Comparison of ENCODE assay signal across 33 cellular contexts in genomic region chr15:92770641-92771040, GRCh38.
"Had no signal": no experiment of that assay in that cellular context is flagged by ENCODE, and none has a peak within 500 bp of the region (broad histone marks: within the 10 kb centered on the region; RNA-seq: fewer than 3 reads in every experiment).

No MANE protein-coding gene starts in this region.

- H3K27ac Mint-ChIP-seq: activated CD4-positive, alpha-beta memory T cell treated with anti-CD3 and anti-CD28 coated beads, Interleukin-2, amount 10 ng/mL, durations not matched to agents 7 days and 5 days; activated CD4-positive, alpha-beta T cell treated with anti-CD3 and anti-CD28 coated beads, Interleukin-2, amount 10 ng/mL, durations not matched to agents 7 days and 5 days; activated naive CD4-positive, alpha-beta T cell treated with anti-CD3 and anti-CD28 coated beads, Interleukin-2, amount 50 U/mL, for 24 hours; activated naive CD8-positive, alpha-beta T cell treated with anti-CD3 and anti-CD28 coated beads for 36 hours; activated naive CD8-positive, alpha-beta T cell treated with anti-CD3 and anti-CD28 coated beads, Interleukin-2, amount 50 U/mL, for 24 hours; activated T-helper 17 cell treated with anti-CD3 and anti-CD28 coated beads, Interleukin-2, amount 50 U/mL, for 72 hours; effector memory CD8-positive, alpha-beta T cell; T-helper 17 cell; T-helper 2 cell treated with Interferon-gamma antibody and Interleukin-4, amounts not matched to agents 5 μg/mL and 100 μg/mL, for 36 hours had no signal

- H3K36me3 ChIP-seq: adrenal gland, esophagus muscularis mucosa, gastrocnemius medialis, heart left ventricle had no signal

- H3K36me3 Mint-ChIP-seq: activated naive CD8-positive, alpha-beta T cell treated with anti-CD3 and anti-CD28 coated beads for 36 hours had no signal

- DNase-seq: activated CD4-positive, alpha-beta memory T cell treated with anti-CD3 and anti-CD28 coated beads, Interleukin-2, amount 10 ng/mL, durations not matched to agents 7 days and 5 days; activated CD4-positive, alpha-beta T cell treated with anti-CD3 and anti-CD28 coated beads for 1 hour; activated CD4-positive, alpha-beta T cell treated with anti-CD3 and anti-CD28 coated beads for 4 hours; activated CD4-positive, alpha-beta T cell treated with anti-CD3 and anti-CD28 coated beads, Interleukin-2, amount 10 ng/mL, durations not matched to agents 7 days and 5 days; activated CD4-positive, alpha-beta T cell treated with anti-CD3 and anti-CD28 coated beads, Interleukin-2, amount 50 U/mL, for 4 hours; activated CD4-positive, CD25-positive, alpha-beta regulatory T cell; activated CD8-positive, alpha-beta memory T cell treated with anti-CD3 and anti-CD28 coated beads for 24 hours; activated effector memory CD4-positive, alpha-beta T cell treated with Interleukin-2 at 50 U/mL for 16 hours; activated gamma-delta T cell treated with Interleukin-2 at 50 U/mL for 16 hours; activated naive CD4-positive, alpha-beta T cell treated with Interleukin-2 at 50 U/mL for 16 hours; activated naive CD8-positive, alpha-beta T cell treated with anti-CD3 and anti-CD28 coated beads for 36 hours; activated naive CD8-positive, alpha-beta T cell treated with anti-CD3 and anti-CD28 coated beads, Interleukin-2, amount 50 U/mL, for 24 hours; activated T-cell treated with anti-CD3 and anti-CD28 coated beads, Interleukin-2, amount 50 U/mL, for 4 hours; amygdala; aorta; body of pancreas; caudate nucleus; cortex of kidney; dermis blood vessel endothelial cell; effector CD4-positive, alpha-beta T cell; effector memory CD8-positive, alpha-beta T cell; erythroblast; foreskin keratinocyte; gastrocnemius medialis; glutamatergic neuron; heart left ventricle; T-helper 17 cell; T1000 had no signal

- H3K27me3 Mint-ChIP-seq: activated CD4-positive, alpha-beta memory T cell treated with anti-CD3 and anti-CD28 coated beads, Interleukin-2, amount 10 ng/mL, durations not matched to agents 7 days and 5 days; activated CD4-positive, alpha-beta T cell treated with anti-CD3 and anti-CD28 coated beads, Interleukin-2, amount 10 ng/mL, durations not matched to agents 7 days and 5 days; activated naive CD4-positive, alpha-beta T cell treated with anti-CD3 and anti-CD28 coated beads, Interleukin-2, amount 50 U/mL, for 24 hours; activated naive CD8-positive, alpha-beta T cell treated with anti-CD3 and anti-CD28 coated beads for 36 hours; activated naive CD8-positive, alpha-beta T cell treated with anti-CD3 and anti-CD28 coated beads, Interleukin-2, amount 50 U/mL, for 24 hours; activated T-helper 17 cell treated with anti-CD3 and anti-CD28 coated beads, Interleukin-2, amount 50 U/mL, for 72 hours; effector memory CD8-positive, alpha-beta T cell; T-helper 17 cell had no signal

- H3K4me1 ChIP-seq: adrenal gland, body of pancreas, esophagus muscularis mucosa, foreskin keratinocyte, gastrocnemius medialis, heart left ventricle had no signal

- H3K27me3 ChIP-seq: adrenal gland, body of pancreas, esophagus muscularis mucosa, foreskin keratinocyte, gastrocnemius medialis, heart left ventricle had no signal

- H3K4me3 ChIP-seq: adrenal gland, body of pancreas, esophagus muscularis mucosa, gastrocnemius medialis, heart left ventricle had no signal

- H3K4me3 Mint-ChIP-seq: activated CD4-positive, alpha-beta memory T cell treated with anti-CD3 and anti-CD28 coated beads, Interleukin-2, amount 10 ng/mL, durations not matched to agents 7 days and 5 days; activated CD4-positive, alpha-beta T cell treated with anti-CD3 and anti-CD28 coated beads, Interleukin-2, amount 10 ng/mL, durations not matched to agents 7 days and 5 days; activated naive CD4-positive, alpha-beta T cell treated with anti-CD3 and anti-CD28 coated beads, Interleukin-2, amount 50 U/mL, for 24 hours; activated naive CD8-positive, alpha-beta T cell treated with anti-CD3 and anti-CD28 coated beads for 36 hours; activated naive CD8-positive, alpha-beta T cell treated with anti-CD3 and anti-CD28 coated beads, Interleukin-2, amount 50 U/mL, for 24 hours; activated T-cell treated with anti-CD3 and anti-CD28 coated beads, Interleukin-2, amount 50 U/mL, for 4 hours; activated T-helper 17 cell treated with anti-CD3 and anti-CD28 coated beads, Interleukin-2, amount 50 U/mL, for 72 hours; effector memory CD8-positive, alpha-beta T cell; T-helper 17 cell; T-helper 2 cell treated with Interferon-gamma antibody and Interleukin-4, amounts not matched to agents 5 μg/mL and 100 μg/mL, for 36 hours had no signal

- H3K27ac ChIP-seq: adrenal gland, body of pancreas, esophagus muscularis mucosa, foreskin keratinocyte, gastrocnemius medialis, heart left ventricle had no signal

- H3K9me3 ChIP-seq: adrenal gland, body of pancreas, esophagus muscularis mucosa, gastrocnemius medialis, heart left ventricle had no signal

- H3K9me3 Mint-ChIP-seq: activated CD4-positive, alpha-beta T cell treated with anti-CD3 and anti-CD28 coated beads, Interleukin-2, amount 10 ng/mL, durations not matched to agents 7 days and 5 days; activated naive CD4-positive, alpha-beta T cell treated with anti-CD3 and anti-CD28 coated beads, Interleukin-2, amount 50 U/mL, for 24 hours; activated naive CD8-positive, alpha-beta T cell treated with anti-CD3 and anti-CD28 coated beads for 36 hours; activated naive CD8-positive, alpha-beta T cell treated with anti-CD3 and anti-CD28 coated beads, Interleukin-2, amount 50 U/mL, for 24 hours; activated T-cell treated with anti-CD3 and anti-CD28 coated beads, Interleukin-2, amount 50 U/mL, for 4 hours; activated T-helper 17 cell treated with anti-CD3 and anti-CD28 coated beads, Interleukin-2, amount 50 U/mL, for 72 hours; effector memory CD8-positive, alpha-beta T cell; T-helper 2 cell treated with Interferon-gamma antibody and Interleukin-4, amounts not matched to agents 5 μg/mL and 100 μg/mL, for 36 hours had no signal

- H3K4me1 Mint-ChIP-seq: activated CD4-positive, alpha-beta memory T cell treated with anti-CD3 and anti-CD28 coated beads, Interleukin-2, amount 10 ng/mL, durations not matched to agents 7 days and 5 days; activated CD4-positive, alpha-beta T cell treated with anti-CD3 and anti-CD28 coated beads, Interleukin-2, amount 10 ng/mL, durations not matched to agents 7 days and 5 days; activated naive CD4-positive, alpha-beta T cell treated with anti-CD3 and anti-CD28 coated beads, Interleukin-2, amount 50 U/mL, for 24 hours; activated naive CD8-positive, alpha-beta T cell treated with anti-CD3 and anti-CD28 coated beads for 36 hours; activated naive CD8-positive, alpha-beta T cell treated with anti-CD3 and anti-CD28 coated beads, Interleukin-2, amount 50 U/mL, for 24 hours; activated T-helper 17 cell treated with anti-CD3 and anti-CD28 coated beads, Interleukin-2, amount 50 U/mL, for 72 hours; T-helper 17 cell had no signal

- ATAC-seq: activated naive CD8-positive, alpha-beta T cell treated with anti-CD3 and anti-CD28 coated beads, Interleukin-2, amount 50 U/mL, for 24 hours; activated T-cell treated with anti-CD3 and anti-CD28 coated beads, Interleukin-2, amount 50 U/mL, for 4 hours; activated T-helper 17 cell treated with anti-CD3 and anti-CD28 coated beads, Interleukin-2, amount 50 U/mL, for 72 hours; body of pancreas; effector memory CD8-positive, alpha-beta T cell; foreskin keratinocyte; gastrocnemius medialis; heart left ventricle; T-helper 17 cell had no signal
